In the genomic region with DNA sequence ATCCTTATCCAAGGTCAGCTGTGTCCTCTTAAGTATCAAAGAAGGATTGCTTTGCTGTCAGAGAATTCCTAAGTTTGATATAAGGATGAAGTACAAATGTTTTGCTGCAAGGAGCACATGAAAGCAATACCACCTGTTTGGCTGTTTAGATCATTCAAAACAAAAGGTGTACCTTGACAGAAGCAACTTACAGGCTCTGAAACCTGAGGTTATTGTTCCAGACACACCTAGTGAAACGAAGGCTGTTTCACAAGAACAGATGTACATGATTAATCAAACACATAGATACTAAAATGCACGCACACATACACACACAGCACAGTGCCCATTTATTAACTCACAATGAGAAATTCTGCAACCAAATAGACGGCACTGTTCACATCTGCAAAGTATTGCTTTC, we compare ENCODE assay signal across 31 cellular contexts.
"Had no signal": no experiment of that assay in that cellular context is flagged by ENCODE, and none has a peak within 500 bp of the region (broad histone marks: within the 10 kb centered on the region; RNA-seq: fewer than 3 reads in every experiment).

No MANE protein-coding gene starts in this region.

- DNase-seq: hypothalamus; immature natural killer cell; kidney; left colon; left lung; lower lobe of right lung; mesendoderm; naive thymus-derived CD4-positive, alpha-beta T cell; nucleus accumbens; pancreas; posterior cingulate gyrus; retina; right cardiac atrium; sigmoid colon; small intestine; spleen; stimulated activated CD4-positive, alpha-beta T cell treated with anti-CD3 and anti-CD28 coated beads, Interleukin-4, amount 100 ng/mL, for 24 hours; stimulated activated naive CD4-positive, alpha-beta T cell; tibial artery; trophoblast cell; upper lobe of right lung had no signal

- H3K9me3 Mint-ChIP-seq: mesothelial cell of epicardium; nephron; neural crest cell; stimulated activated effector memory CD8-positive, alpha-beta T cell treated with anti-CD3 and anti-CD28 coated beads, Interleukin-12 subunit alpha, Interleukin-12 subunit beta, amount 100 ng/mL, for 72 hours; stimulated activated naive CD8-positive, alpha-beta T cell treated with anti-CD3 and anti-CD28 coated beads, Interleukin-15, Interleukin-2, amounts not matched to agents 100 ng/mL and 50 ng/mL, for 24 hours had no signal

- H3K4me1 ChIP-seq: left lung, lower lobe of right lung, pancreas, prostate gland, sigmoid colon, spleen, tibial artery, upper lobe of right lung had no signal

- H3K36me3 Mint-ChIP-seq: immature natural killer cell; mesothelial cell of epicardium; naive thymus-derived CD4-positive, alpha-beta T cell; stimulated activated effector memory CD8-positive, alpha-beta T cell treated with anti-CD3 and anti-CD28 coated beads, Interleukin-12 subunit alpha, Interleukin-12 subunit beta, amount 100 ng/mL, for 72 hours had no signal

- H3K9me3 ChIP-seq: left lung, lower lobe of right lung, pancreas, prostate gland, sigmoid colon, suprapubic skin, thoracic aorta, tibial artery, upper lobe of right lung had no signal

- H3K36me3 ChIP-seq: left lung, lower lobe of right lung, pancreas, prostate gland, sigmoid colon, spleen, suprapubic skin, thoracic aorta, tibial artery, upper lobe of right lung had no signal

- H3K4me3 ChIP-seq: left lung, lower lobe of right lung, pancreas, prostate gland, sigmoid colon, spleen, suprapubic skin, thoracic aorta, tibial artery, upper lobe of right lung had no signal

- H3K4me3 Mint-ChIP-seq: immature natural killer cell; mesothelial cell of epicardium; naive thymus-derived CD4-positive, alpha-beta T cell; nephron; neural crest cell; stimulated activated effector memory CD8-positive, alpha-beta T cell treated with anti-CD3 and anti-CD28 coated beads, Interleukin-12 subunit alpha, Interleukin-12 subunit beta, amount 100 ng/mL, for 72 hours; stimulated activated naive CD8-positive, alpha-beta T cell treated with anti-CD3 and anti-CD28 coated beads, Interleukin-15, Interleukin-2, amounts not matched to agents 100 ng/mL and 50 ng/mL, for 24 hours had no signal

- H3K27me3 ChIP-seq: left lung, pancreas, sigmoid colon, spleen, suprapubic skin, tibial artery, upper lobe of right lung had no signal

- ATAC-seq: left colon; left lung; lower lobe of right lung; naive thymus-derived CD4-positive, alpha-beta T cell; pancreas; right cardiac atrium; stimulated activated effector memory CD8-positive, alpha-beta T cell treated with anti-CD3 and anti-CD28 coated beads, Interleukin-12 subunit alpha, Interleukin-12 subunit beta, amount 100 ng/mL, for 72 hours; upper lobe of right lung had no signal

- H3K4me1 Mint-ChIP-seq: immature natural killer cell; neural crest cell; stimulated activated effector memory CD8-positive, alpha-beta T cell treated with anti-CD3 and anti-CD28 coated beads, Interleukin-12 subunit alpha, Interleukin-12 subunit beta, amount 100 ng/mL, for 72 hours had no signal

- FAIRE-seq: islet of Langerhans, kidney, pancreas, small intestine, urothelium cell line had no signal

- H3K27ac Mint-ChIP-seq: immature natural killer cell; mesothelial cell of epicardium; naive thymus-derived CD4-positive, alpha-beta T cell; nephron; stimulated activated effector memory CD8-positive, alpha-beta T cell treated with anti-CD3 and anti-CD28 coated beads, Interleukin-12 subunit alpha, Interleukin-12 subunit beta, amount 100 ng/mL, for 72 hours; stimulated activated naive CD8-positive, alpha-beta T cell treated with anti-CD3 and anti-CD28 coated beads, Interleukin-15, Interleukin-2, amounts not matched to agents 100 ng/mL and 50 ng/mL, for 24 hours had no signal

- H3K27ac ChIP-seq: left lung, lower lobe of right lung, pancreas, prostate gland, sigmoid colon, spleen, suprapubic skin, thoracic aorta, tibial artery, upper lobe of right lung had no signal
